ENCODE assay signal across 8 cellular contexts in genomic region chr6:134176283-134176975, GRCh38.
DNase-seq lines count a peak whose midpoint lies in the region; ATAC-seq and TF ChIP-seq lines count a peak whose summit lies in the region.

No MANE protein-coding gene starts in this region.

- no peaks in the 10 kb centered on the region for H3K9me3 ChIP-seq in right atrium auricular region

- no peaks in the 10 kb centered on the region for H3K27me3 ChIP-seq in right atrium auricular region

- DNase-seq in DMS 273 (lab: John Stamatoyannopoulos, UW; ENCODE audit: unreplicated experiment) (peak; percentile 64), DMS 273 treated with DMSO at 0.1 percent for 48 hours (lab: John Stamatoyannopoulos, UW) (no peak), amniotic epithelial cell (ENCODE audit: low read depth) (peak; percentile 81), right atrium auricular region (ENCODE audit: low spot score) (peak; percentile 70), pons (ENCODE audit: low spot score) (peak; percentile 63), SHP77 (lab: John Stamatoyannopoulos, UW) (no peak), SIG-M5 (lab: John Stamatoyannopoulos, UW) (no peak)

- no peak for ATAC-seq in GM18858 (IDR thresholded peaks at IDR 0.05; ENCODE audit: unreplicated experiment)

- no peak for TF ChIP-seq CTCF in right atrium auricular region (IDR thresholded peaks at IDR 0.05)

- H3K4me1 ChIP-seq in right atrium auricular region: peaks cover 0 to 42% of the 10 kb centered on the region in 2 donors

- H3K4me3 ChIP-seq in right atrium auricular region: peak overlapping the region; percentile 55 to 76

- peaks cover 21% of the 10 kb centered on the region for H3K36me3 ChIP-seq in right atrium auricular region

- H3K27ac ChIP-seq in right atrium auricular region: peak overlapping the region; percentile 94

Comparison
In these comparisons a context has a peak if more than half of its experiments do, and no peak if none do; other contexts are left out.
1. DNase-seq: peak in DMS 273 (single experiment), amniotic epithelial cell (single experiment), right atrium auricular region (single experiment) and pons (single experiment); none in DMS 273 treated with DMSO at 0.1 percent for 48 hours (single experiment), SHP77 (0 of 2) and SIG-M5 (single experiment).